1 cellular context compared by ENCODE assay signal in the genomic region with DNA sequence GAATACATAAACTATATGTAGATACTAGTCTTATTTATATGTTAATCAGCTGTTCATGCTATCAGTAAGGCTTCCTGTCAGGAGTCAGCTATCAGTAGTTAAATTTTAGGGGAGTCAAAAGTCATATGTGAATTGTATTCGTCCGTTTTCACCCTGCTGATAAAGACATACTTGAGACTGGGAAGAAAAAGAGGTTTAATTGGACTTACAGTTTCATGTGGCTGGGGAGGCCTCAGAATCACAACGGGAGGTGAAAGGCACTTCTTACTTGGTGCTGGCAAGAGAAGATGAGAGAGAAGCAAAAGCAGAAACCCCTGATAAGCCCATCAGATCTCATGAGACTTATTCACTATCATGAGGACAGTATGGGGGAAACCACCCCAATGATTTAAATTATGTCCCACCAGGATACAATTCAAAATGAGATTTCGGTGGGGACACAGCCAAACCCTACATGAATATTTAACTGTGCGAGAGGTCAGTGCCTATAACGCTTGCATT.
TF ChIP-seq lines count a peak whose summit lies in the region.

No MANE protein-coding gene starts in this region.

TF ChIP-seq in GM12878, 131 proteins besides CTCF, POLR2A, EP300 and RAD21 (continued from another document):
- no peak for TF ChIP-seq BCL11A (IDR thresholded peaks at IDR 0.05; ENCODE audit: low read depth, low read length)
- TF ChIP-seq ZNF217 (IDR thresholded peaks at IDR 0.05): peak; percentile 50; the same call in 1 of the 2 replicates
- TF ChIP-seq HDGF (IDR thresholded peaks at IDR 0.05): no peak
- TF ChIP-seq, protein P1, sequence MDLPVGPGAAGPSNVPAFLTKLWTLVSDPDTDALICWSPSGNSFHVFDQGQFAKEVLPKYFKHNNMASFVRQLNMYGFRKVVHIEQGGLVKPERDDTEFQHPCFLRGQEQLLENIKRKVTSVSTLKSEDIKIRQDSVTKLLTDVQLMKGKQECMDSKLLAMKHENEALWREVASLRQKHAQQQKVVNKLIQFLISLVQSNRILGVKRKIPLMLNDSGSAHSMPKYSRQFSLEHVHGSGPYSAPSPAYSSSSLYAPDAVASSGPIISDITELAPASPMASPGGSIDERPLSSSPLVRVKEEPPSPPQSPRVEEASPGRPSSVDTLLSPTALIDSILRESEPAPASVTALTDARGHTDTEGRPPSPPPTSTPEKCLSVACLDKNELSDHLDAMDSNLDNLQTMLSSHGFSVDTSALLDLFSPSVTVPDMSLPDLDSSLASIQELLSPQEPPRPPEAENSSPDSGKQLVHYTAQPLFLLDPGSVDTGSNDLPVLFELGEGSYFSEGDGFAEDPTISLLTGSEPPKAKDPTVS (IDR thresholded peaks at IDR 0.05; ENCODE audit: low read depth, low read length): no peak
- TF ChIP-seq POU2F2 (IDR thresholded peaks at IDR 0.05; ENCODE audit: borderline replicate concordance, low read depth, low read length): no peak
- TF ChIP-seq NR2F1 (conservative IDR thresholded peaks at IDR 0.05): peak; percentile 77
- TF ChIP-seq JUND (IDR thresholded peaks at IDR 0.05; ENCODE audit: low read depth, low read length): no peak
- TF ChIP-seq EED (IDR thresholded peaks at IDR 0.05; ENCODE audit: low read depth): no peak
- TF ChIP-seq MYB (IDR thresholded peaks at IDR 0.05; ENCODE audit: borderline replicate concordance, low read depth, low read length): no peak
- no peak for TF ChIP-seq IRF4 (IDR thresholded peaks at IDR 0.05; ENCODE audit: low read depth, low read length)
- TF ChIP-seq GATAD2B (conservative IDR thresholded peaks at IDR 0.05; ENCODE audit: low read depth): no peak
- TF ChIP-seq, protein P2, sequence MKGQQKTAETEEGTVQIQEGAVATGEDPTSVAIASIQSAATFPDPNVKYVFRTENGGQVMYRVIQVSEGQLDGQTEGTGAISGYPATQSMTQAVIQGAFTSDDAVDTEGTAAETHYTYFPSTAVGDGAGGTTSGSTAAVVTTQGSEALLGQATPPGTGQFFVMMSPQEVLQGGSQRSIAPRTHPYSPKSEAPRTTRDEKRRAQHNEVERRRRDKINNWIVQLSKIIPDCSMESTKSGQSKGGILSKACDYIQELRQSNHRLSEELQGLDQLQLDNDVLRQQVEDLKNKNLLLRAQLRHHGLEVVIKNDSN (IDR thresholded peaks at IDR 0.05; ENCODE audit: borderline replicate concordance, extremely low read length, insufficient read depth, low read depth, low read length): no peak
- TF ChIP-seq, protein P3, sequence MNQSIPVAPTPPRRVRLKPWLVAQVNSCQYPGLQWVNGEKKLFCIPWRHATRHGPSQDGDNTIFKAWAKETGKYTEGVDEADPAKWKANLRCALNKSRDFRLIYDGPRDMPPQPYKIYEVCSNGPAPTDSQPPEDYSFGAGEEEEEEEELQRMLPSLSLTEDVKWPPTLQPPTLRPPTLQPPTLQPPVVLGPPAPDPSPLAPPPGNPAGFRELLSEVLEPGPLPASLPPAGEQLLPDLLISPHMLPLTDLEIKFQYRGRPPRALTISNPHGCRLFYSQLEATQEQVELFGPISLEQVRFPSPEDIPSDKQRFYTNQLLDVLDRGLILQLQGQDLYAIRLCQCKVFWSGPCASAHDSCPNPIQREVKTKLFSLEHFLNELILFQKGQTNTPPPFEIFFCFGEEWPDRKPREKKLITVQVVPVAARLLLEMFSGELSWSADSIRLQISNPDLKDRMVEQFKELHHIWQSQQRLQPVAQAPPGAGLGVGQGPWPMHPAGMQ (IDR thresholded peaks at IDR 0.05; ENCODE audit: borderline replicate concordance): no peak
